26 cellular contexts compared by ENCODE assay signal in the genomic region with DNA sequence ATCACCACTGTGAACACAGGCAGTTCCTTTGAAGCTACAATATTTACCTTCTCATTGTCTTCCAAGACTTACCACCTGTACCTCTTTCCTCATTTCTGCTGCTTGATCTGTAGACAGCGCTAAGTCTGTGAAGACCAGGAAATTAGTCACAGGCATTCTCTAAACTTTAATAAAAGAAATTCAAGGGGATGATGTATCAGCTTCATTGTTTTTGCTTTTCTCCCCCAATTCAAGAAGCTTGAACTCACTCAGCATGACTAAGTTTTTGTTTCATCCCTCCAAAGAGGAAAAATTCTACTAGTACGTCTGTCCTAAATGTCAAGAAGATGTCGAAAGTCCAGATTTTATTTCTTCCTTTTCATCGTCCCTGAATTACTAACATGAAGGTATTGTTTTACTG.
"Had no signal": no experiment of that assay in that cellular context is flagged by ENCODE, and none has a peak within 500 bp of the region (broad histone marks: within the 10 kb centered on the region; RNA-seq: fewer than 3 reads in every experiment).

No MANE protein-coding gene starts in this region.

- H3K27me3 ChIP-seq: esophagus muscularis mucosa, gastrocnemius medialis, ovary, sigmoid colon, tibial nerve, upper lobe of left lung had no signal

- H3K36me3 Mint-ChIP-seq: memory B cell; natural killer cell; stimulated activated memory B cell treated with anti-CD40 and anti-IgM and Interleukin-4, amounts not matched to agents 10 μg/mL and 1 μg/mL and 100 μg/mL, for 72 hours had no signal

- H3K27ac ChIP-seq: esophagus muscularis mucosa, gastrocnemius medialis, ovary, psoas muscle, sigmoid colon, thoracic aorta, tibial nerve, upper lobe of left lung had no signal

- H3K4me1 ChIP-seq: esophagus muscularis mucosa, gastrocnemius medialis, psoas muscle, sigmoid colon, tibial nerve, upper lobe of left lung had no signal

- H3K27ac Mint-ChIP-seq: endodermal cell; memory B cell; natural killer cell; stimulated activated memory B cell treated with anti-CD40 and anti-IgM and Interleukin-4, amounts not matched to agents 10 μg/mL and 1 μg/mL and 100 μg/mL, for 72 hours had no signal

- DNase-seq: effector CD8-positive, alpha-beta T cell; endodermal cell; gastrocnemius medialis; head of caudate nucleus; natural killer cell; occipital lobe; ovary; posterior cingulate gyrus; psoas muscle; right cardiac atrium; sigmoid colon; stimulated activated CD4-positive, alpha-beta T cell treated with anti-CD3 and anti-CD28 coated beads, Interleukin-2, amount 100 ng/mL, for 24 hours; stimulated activated CD4-positive, alpha-beta T cell treated with anti-CD3 and anti-CD28 coated beads, Interleukin-4, amount 100 ng/mL, for 4 hours; stimulated activated naive CD8-positive, alpha-beta T cell treated with anti-CD3 and anti-CD28 coated beads, Interleukin-15, Interleukin-2, amounts not matched to agents 100 U/mL and 50 U/mL, for 24 hours; substantia nigra; upper lobe of left lung had no signal

- FAIRE-seq: colon, keratinocyte, urothelium cell line had no signal

- H3K36me3 ChIP-seq: esophagus muscularis mucosa, gastrocnemius medialis, ovary, sigmoid colon, thoracic aorta, tibial nerve, upper lobe of left lung had no signal

- H3K4me3 ChIP-seq: esophagus muscularis mucosa, gastrocnemius medialis, lung, ovary, psoas muscle, sigmoid colon, thoracic aorta, tibial nerve, upper lobe of left lung had no signal

- ATAC-seq: gastrocnemius medialis; left lobe of liver; natural killer cell; psoas muscle; right cardiac atrium; stimulated activated naive CD8-positive, alpha-beta T cell treated with anti-CD3 and anti-CD28 coated beads, Interleukin-15, Interleukin-2, amounts not matched to agents 100 U/mL and 50 U/mL, for 24 hours had no signal

- H3K4me1 Mint-ChIP-seq: endodermal cell; memory B cell; natural killer cell; stimulated activated memory B cell treated with anti-CD40 and anti-IgM and Interleukin-4, amounts not matched to agents 10 μg/mL and 1 μg/mL and 100 μg/mL, for 72 hours had no signal

- H3K4me3 Mint-ChIP-seq: endodermal cell; memory B cell; natural killer cell; stimulated activated memory B cell treated with anti-CD40 and anti-IgM and Interleukin-4, amounts not matched to agents 10 μg/mL and 1 μg/mL and 100 μg/mL, for 72 hours had no signal
